Comparison of ENCODE assay signal across 20 cellular contexts in the genomic region with DNA sequence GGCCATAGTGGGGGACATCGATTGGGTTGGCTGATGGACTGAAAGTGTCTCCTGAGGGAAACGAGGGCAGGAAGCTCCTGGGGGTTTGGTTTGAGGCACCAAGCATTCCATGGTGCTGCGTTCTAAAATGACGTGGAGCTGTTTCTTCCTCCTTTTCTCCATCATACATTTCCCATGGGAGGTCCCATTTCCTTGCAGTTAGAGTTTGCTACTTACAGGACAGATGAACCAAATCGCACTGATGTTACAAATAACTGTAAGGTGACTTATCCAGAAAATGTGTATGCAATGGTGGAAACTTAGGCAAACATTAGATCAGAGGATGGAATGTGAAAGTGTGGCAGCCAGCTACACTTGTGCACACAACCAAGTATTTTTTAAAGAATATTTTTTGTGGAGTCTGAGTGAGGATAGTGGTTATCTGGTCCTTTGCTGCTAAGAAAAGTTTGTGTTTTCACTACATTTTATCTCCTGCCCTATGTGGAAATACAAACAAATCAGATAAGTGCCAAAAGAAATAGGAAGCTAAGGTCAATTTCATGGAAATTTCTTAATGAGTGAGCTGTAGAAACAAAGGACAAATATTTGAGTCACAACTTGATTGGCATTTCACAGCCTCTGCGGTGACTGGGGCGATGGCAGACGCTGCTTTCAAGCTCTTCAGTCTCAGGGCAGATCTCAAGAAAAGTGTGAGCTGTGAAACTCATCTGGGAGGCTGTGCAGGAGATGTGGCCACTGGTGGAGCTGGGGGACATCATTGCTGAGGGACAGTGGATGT.
"Had no signal": no experiment of that assay in that cellular context is flagged by ENCODE, and none has a peak within 500 bp of the region (broad histone marks: within the 10 kb centered on the region; RNA-seq: fewer than 3 reads in every experiment).

No MANE protein-coding gene starts in this region.

- H3K27ac ChIP-seq: colonic mucosa, ovary, right lobe of liver, stomach, upper lobe of left lung had no signal

- H3K36me3 Mint-ChIP-seq: activated naive CD8-positive, alpha-beta T cell; memory B cell had no signal

- DNase-seq: activated CD4-positive, alpha-beta T cell treated with anti-CD3 and anti-CD28 coated beads, Interleukin-2, amount 50 U/mL, for 1 hour; activated gamma-delta T cell treated with Interleukin-2 at 50 U/mL for 16 hours; caudate nucleus; colonic mucosa; head of caudate nucleus; kidney; left ventricle myocardium superior; ovary; right lobe of liver; stimulated activated CD4-positive, alpha-beta T cell treated with anti-CD3 and anti-CD28 coated beads, Interleukin-4, amount 100 ng/mL, for 1 hour; stomach; T-helper 1 cell; T1000; upper lobe of left lung had no signal

- H3K27me3 Mint-ChIP-seq: activated naive CD8-positive, alpha-beta T cell had no signal

- FAIRE-seq: frontal cortex, kidney had no signal

- H3K4me2 ChIP-seq: smooth muscle cell had no signal

- H3K4me3 Mint-ChIP-seq: activated naive CD8-positive, alpha-beta T cell; memory B cell had no signal

- H3K27ac Mint-ChIP-seq: activated naive CD8-positive, alpha-beta T cell; memory B cell had no signal

- H3K4me3 ChIP-seq: colonic mucosa, ovary, right lobe of liver, smooth muscle cell, stomach, upper lobe of left lung had no signal

- ATAC-seq: activated CD4-positive, CD25-positive, alpha-beta regulatory T cell treated with anti-CD3 and anti-CD28 coated beads, Interleukin-2, amount 50 U/mL, for 24 hours; left ventricle myocardium superior; right lobe of liver; SK-N-SH treated with all-trans-retinoic acid at 6 μM for 48 hours had no signal

- H3K4me1 Mint-ChIP-seq: memory B cell had no signal

- H3K27me3 ChIP-seq: colonic mucosa, ovary, right lobe of liver, upper lobe of left lung had no signal

- H3K9me3 ChIP-seq: colonic mucosa, ovary, right lobe of liver, stomach, upper lobe of left lung had no signal

- H3K4me1 ChIP-seq: colonic mucosa, right lobe of liver, stomach, upper lobe of left lung had no signal

- H3K36me3 ChIP-seq: colonic mucosa, ovary, right lobe of liver, stomach, upper lobe of left lung had no signal
